Comparison of ENCODE assay signal across 10 cellular contexts in the genomic region with DNA sequence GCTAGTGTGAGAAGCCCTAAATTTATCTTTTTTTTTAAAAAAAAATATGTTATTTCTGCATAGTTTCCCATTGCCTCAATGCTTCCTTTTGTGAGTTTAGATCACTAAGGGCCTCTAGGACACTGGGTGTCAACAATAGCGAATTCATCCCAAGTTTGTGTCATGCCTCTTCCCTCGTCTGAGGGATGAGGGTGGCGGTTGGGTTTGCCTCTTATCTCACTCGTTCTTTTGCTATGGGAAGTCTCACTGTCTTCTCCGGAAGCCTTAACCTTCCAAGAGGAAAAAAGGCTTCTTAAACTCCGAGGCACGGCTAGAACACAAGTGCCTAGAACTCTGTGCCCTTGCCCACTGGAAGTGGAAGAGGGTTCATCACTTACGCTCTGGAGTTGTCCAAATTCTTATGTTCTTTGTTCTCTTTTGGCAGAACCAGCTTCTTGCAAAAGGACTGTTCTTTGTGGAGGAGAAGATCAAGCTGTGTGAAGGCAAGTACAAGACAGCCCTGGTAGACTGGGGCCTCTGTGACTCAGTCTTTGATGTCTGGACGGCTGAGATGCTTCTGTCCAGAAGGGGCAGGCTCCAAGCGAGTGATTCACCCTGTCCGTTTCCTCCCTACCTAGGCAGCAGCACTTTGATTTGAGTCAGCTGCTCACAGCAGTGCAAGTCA.
A peak's percentile ranks its signal among the peaks of the same experiment; 100 is the strongest.
DNase-seq lines count a peak whose midpoint lies in the region; ATAC-seq, FAIRE-seq and TF ChIP-seq lines count a peak whose summit lies in the region.
"Had no signal": no experiment of that assay in that cellular context is flagged by ENCODE, and none has a peak within 500 bp of the region (broad histone marks: within the 10 kb centered on the region; RNA-seq: fewer than 3 reads in every experiment).

No MANE protein-coding gene starts in this region.

- H3K4me1 ChIP-seq in heart left ventricle: peaks cover 0 to 22% (median 0%) of the 10 kb centered on the region in 12 donors

- peak; percentile 98 for DNase-seq in A172 (ENCODE audit: low spot score)
- DNase-seq in H54 (ENCODE audit: insufficient read length, low spot score): peak; percentile 86
- peak; percentile 70 for DNase-seq in activated CD4-positive, alpha-beta T cell treated with anti-CD3 and anti-CD28 coated beads, Interleukin-2, amount 10 ng/mL, durations not matched to agents 24 days and 14 days
- DNase-seq in heart left ventricle: peak in 4 of 5 donors; percentile 45 to 86 (median 72)
- DNase-seq in stimulated activated CD4-positive, alpha-beta T cell treated with anti-CD3 and anti-CD28 coated beads, Interleukin-4, amount 100 ng/mL, for 24 hours: peak; percentile 31
- DNase-seq in lower leg skin (ENCODE audit: low spot score in 2 of 2): no peak

- peak overlapping the region in 8 of 12 donors; percentile 21 to 66 (median 44) for H3K27ac ChIP-seq in heart left ventricle

- H3K4me3 ChIP-seq in heart left ventricle: peak overlapping the region in 1 of 12 donors; percentile 24
- H3K4me3 ChIP-seq in lower leg skin (ENCODE audit: low read depth, poor library complexity, severe bottlenecking): no peak overlapping the region

- intact Hi-C loops in activated CD4-positive, alpha-beta T cell treated with anti-CD3 and anti-CD28 coated beads, Interleukin-2, amount 10 ng/mL, durations not matched to agents 24 days and 14 days (cut with micrococcal nuclease): loop anchor here (1.0 kb wide), 3 partner anchors 10 to 22 kb away; no protein-coding TSS in a partner anchor
- intact Hi-C loops in heart left ventricle (cut with DNase I) (no loop called here), lower leg skin (cut with DNase I; ENCODE audit: low total_unique reads) (no loop called here)

- H3K36me3 ChIP-seq in heart left ventricle: peaks cover 0 to 48% (median 2%) of the 10 kb centered on the region in 9 donors

- peak in 2 of 12 donors; percentile 4 to 11 for TF ChIP-seq CTCF in heart left ventricle (IDR thresholded peaks at IDR 0.05)
- TF ChIP-seq CTCF in lower leg skin (IDR thresholded peaks at IDR 0.05): no peak

- TF ChIP-seq POLR2A in H54 (IDR thresholded peaks at IDR 0.05; ENCODE audit: low read depth, low read length): no peak
- TF ChIP-seq POLR2A in heart left ventricle (IDR thresholded peaks at IDR 0.05): no peak
- no peak for TF ChIP-seq POLR2A in lower leg skin (IDR thresholded peaks at IDR 0.05)

- peak overlapping the region; percentile 51 for H3K4me3 Mint-ChIP-seq in activated CD4-positive, alpha-beta T cell treated with anti-CD3 and anti-CD28 coated beads, Interleukin-2, amount 10 ng/mL, durations not matched to agents 24 days and 14 days
- H3K4me3 Mint-ChIP-seq: activated naive CD4-positive, alpha-beta T cell treated with anti-CD3 and anti-CD28 coated beads, Interleukin-2, amount 50 U/mL, for 24 hours had no signal

- peaks cover 14% of the 10 kb centered on the region for H3K4me1 Mint-ChIP-seq in activated CD4-positive, alpha-beta T cell treated with anti-CD3 and anti-CD28 coated beads, Interleukin-2, amount 10 ng/mL, durations not matched to agents 24 days and 14 days
- H3K4me1 Mint-ChIP-seq: activated naive CD4-positive, alpha-beta T cell treated with anti-CD3 and anti-CD28 coated beads, Interleukin-2, amount 50 U/mL, for 24 hours had no signal

- ATAC-seq in heart left ventricle (peak; percentile 69 to 98 (median 94)), HG03095 (IDR thresholded peaks at IDR 0.05; ENCODE audit: unreplicated experiment) (no peak), HG02610 (IDR thresholded peaks at IDR 0.05; ENCODE audit: unreplicated experiment) (no peak)

- no peaks in the 10 kb centered on the region for H3K9me3 ChIP-seq in heart left ventricle

- H3K27me3 Mint-ChIP-seq in activated CD4-positive, alpha-beta T cell treated with anti-CD3 and anti-CD28 coated beads, Interleukin-2, amount 10 ng/mL, durations not matched to agents 24 days and 14 days: no peaks in the 10 kb centered on the region

- H3K9me3 Mint-ChIP-seq in activated CD4-positive, alpha-beta T cell treated with anti-CD3 and anti-CD28 coated beads, Interleukin-2, amount 10 ng/mL, durations not matched to agents 24 days and 14 days: no peaks in the 10 kb centered on the region
- H3K9me3 Mint-ChIP-seq: activated naive CD4-positive, alpha-beta T cell treated with anti-CD3 and anti-CD28 coated beads, Interleukin-2, amount 50 U/mL, for 24 hours had no signal

- peak; percentile 91 for FAIRE-seq in H54 (lab: Jason Lieb, UNC)
- FAIRE-seq: GM18507 had no signal

- no peaks in the 10 kb centered on the region for H3K27me3 ChIP-seq in heart left ventricle

- WGBS in heart left ventricle, 4 donors: 62 to 74% (median 71%) methylated on average over 11 of the region's 11 CpGs
- WGBS in lower leg skin, 2 donors: 59 to 64% methylated on average over 11 of the region's 11 CpGs

- H3K27ac Mint-ChIP-seq in activated CD4-positive, alpha-beta T cell treated with anti-CD3 and anti-CD28 coated beads, Interleukin-2, amount 10 ng/mL, durations not matched to agents 24 days and 14 days: peak overlapping the region; percentile 49
- H3K27ac Mint-ChIP-seq: activated naive CD4-positive, alpha-beta T cell treated with anti-CD3 and anti-CD28 coated beads, Interleukin-2, amount 50 U/mL, for 24 hours had no signal

- peaks cover 63% of the 10 kb centered on the region for H3K36me3 Mint-ChIP-seq in activated CD4-positive, alpha-beta T cell treated with anti-CD3 and anti-CD28 coated beads, Interleukin-2, amount 10 ng/mL, durations not matched to agents 24 days and 14 days (ENCODE audit: low read depth)
- H3K36me3 Mint-ChIP-seq: activated naive CD4-positive, alpha-beta T cell treated with anti-CD3 and anti-CD28 coated beads, Interleukin-2, amount 50 U/mL, for 24 hours had no signal

Comparison
In these comparisons a context has a peak if more than half of its experiments do, and no peak if none do; other contexts are left out.
1. DNase-seq: peak in A172 (single experiment), H54 (single experiment), activated CD4-positive, alpha-beta T cell treated with anti-CD3 and anti-CD28 coated beads, Interleukin-2, amount 10 ng/mL, durations not matched to agents 24 days and 14 days (single experiment), heart left ventricle (4 of 5) and stimulated activated CD4-positive, alpha-beta T cell treated with anti-CD3 and anti-CD28 coated beads, Interleukin-4, amount 100 ng/mL, for 24 hours (single experiment); none in lower leg skin (0 of 2).
2. ATAC-seq: peak in heart left ventricle (4 of 4); none in HG03095 (single experiment) and HG02610 (single experiment).